ENCODE assay signal across 1 cellular context in the genomic region with DNA sequence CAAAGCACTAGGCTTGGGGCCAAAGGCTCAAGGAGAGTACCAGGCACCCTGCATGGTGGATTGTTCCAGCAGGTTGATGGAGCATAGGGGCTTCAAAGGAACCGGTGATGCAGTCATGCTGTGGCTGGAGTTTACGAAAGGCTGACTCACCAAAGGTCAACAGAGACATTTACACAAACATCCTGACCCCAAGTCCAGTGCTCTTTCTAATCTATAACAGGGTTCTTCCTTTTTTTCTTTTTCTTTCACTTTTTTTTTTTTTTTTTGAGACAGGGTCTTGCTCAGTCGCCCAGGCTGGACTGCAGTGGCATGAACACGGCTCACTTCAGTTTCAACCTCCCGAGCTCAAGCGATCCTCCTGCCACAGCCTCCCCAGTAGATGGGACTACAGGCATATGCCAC.
TF ChIP-seq lines count a peak whose summit lies in the region.

No MANE protein-coding gene starts in this region.

TF ChIP-seq in HepG2, 621 proteins besides CTCF, POLR2A, EP300 and RAD21 (continued from another document and continues in another):
- TF ChIP-seq, protein P1, sequence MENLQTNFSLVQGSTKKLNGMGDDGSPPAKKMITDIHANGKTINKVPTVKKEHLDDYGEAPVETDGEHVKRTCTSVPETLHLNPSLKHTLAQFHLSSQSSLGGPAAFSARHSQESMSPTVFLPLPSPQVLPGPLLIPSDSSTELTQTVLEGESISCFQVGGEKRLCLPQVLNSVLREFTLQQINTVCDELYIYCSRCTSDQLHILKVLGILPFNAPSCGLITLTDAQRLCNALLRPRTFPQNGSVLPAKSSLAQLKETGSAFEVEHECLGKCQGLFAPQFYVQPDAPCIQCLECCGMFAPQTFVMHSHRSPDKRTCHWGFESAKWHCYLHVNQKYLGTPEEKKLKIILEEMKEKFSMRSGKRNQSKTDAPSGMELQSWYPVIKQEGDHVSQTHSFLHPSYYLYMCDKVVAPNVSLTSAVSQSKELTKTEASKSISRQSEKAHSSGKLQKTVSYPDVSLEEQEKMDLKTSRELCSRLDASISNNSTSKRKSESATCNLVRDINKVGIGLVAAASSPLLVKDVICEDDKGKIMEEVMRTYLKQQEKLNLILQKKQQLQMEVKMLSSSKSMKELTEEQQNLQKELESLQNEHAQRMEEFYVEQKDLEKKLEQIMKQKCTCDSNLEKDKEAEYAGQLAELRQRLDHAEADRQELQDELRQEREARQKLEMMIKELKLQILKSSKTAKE (CRISPR knock-in tag; IDR thresholded peaks at IDR 0.05; ENCODE audit: borderline replicate concordance), result 0 out of 2 replicates have a peak, but pooled peaks have one; percentile 22
- TF ChIP-seq, protein P2, sequence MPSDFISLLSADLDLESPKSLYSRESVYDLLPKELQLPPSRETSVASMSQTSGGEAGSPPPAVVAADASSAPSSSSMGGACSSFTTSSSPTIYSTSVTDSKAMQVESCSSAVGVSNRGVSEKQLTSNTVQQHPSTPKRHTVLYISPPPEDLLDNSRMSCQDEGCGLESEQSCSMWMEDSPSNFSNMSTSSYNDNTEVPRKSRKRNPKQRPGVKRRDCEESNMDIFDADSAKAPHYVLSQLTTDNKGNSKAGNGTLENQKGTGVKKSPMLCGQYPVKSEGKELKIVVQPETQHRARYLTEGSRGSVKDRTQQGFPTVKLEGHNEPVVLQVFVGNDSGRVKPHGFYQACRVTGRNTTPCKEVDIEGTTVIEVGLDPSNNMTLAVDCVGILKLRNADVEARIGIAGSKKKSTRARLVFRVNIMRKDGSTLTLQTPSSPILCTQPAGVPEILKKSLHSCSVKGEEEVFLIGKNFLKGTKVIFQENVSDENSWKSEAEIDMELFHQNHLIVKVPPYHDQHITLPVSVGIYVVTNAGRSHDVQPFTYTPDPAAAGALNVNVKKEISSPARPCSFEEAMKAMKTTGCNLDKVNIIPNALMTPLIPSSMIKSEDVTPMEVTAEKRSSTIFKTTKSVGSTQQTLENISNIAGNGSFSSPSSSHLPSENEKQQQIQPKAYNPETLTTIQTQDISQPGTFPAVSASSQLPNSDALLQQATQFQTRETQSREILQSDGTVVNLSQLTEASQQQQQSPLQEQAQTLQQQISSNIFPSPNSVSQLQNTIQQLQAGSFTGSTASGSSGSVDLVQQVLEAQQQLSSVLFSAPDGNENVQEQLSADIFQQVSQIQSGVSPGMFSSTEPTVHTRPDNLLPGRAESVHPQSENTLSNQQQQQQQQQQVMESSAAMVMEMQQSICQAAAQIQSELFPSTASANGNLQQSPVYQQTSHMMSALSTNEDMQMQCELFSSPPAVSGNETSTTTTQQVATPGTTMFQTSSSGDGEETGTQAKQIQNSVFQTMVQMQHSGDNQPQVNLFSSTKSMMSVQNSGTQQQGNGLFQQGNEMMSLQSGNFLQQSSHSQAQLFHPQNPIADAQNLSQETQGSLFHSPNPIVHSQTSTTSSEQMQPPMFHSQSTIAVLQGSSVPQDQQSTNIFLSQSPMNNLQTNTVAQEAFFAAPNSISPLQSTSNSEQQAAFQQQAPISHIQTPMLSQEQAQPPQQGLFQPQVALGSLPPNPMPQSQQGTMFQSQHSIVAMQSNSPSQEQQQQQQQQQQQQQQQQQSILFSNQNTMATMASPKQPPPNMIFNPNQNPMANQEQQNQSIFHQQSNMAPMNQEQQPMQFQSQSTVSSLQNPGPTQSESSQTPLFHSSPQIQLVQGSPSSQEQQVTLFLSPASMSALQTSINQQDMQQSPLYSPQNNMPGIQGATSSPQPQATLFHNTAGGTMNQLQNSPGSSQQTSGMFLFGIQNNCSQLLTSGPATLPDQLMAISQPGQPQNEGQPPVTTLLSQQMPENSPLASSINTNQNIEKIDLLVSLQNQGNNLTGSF (CRISPR knock-in tag; IDR thresholded peaks at IDR 0.05), result no peak
- TF ChIP-seq, protein P3, sequence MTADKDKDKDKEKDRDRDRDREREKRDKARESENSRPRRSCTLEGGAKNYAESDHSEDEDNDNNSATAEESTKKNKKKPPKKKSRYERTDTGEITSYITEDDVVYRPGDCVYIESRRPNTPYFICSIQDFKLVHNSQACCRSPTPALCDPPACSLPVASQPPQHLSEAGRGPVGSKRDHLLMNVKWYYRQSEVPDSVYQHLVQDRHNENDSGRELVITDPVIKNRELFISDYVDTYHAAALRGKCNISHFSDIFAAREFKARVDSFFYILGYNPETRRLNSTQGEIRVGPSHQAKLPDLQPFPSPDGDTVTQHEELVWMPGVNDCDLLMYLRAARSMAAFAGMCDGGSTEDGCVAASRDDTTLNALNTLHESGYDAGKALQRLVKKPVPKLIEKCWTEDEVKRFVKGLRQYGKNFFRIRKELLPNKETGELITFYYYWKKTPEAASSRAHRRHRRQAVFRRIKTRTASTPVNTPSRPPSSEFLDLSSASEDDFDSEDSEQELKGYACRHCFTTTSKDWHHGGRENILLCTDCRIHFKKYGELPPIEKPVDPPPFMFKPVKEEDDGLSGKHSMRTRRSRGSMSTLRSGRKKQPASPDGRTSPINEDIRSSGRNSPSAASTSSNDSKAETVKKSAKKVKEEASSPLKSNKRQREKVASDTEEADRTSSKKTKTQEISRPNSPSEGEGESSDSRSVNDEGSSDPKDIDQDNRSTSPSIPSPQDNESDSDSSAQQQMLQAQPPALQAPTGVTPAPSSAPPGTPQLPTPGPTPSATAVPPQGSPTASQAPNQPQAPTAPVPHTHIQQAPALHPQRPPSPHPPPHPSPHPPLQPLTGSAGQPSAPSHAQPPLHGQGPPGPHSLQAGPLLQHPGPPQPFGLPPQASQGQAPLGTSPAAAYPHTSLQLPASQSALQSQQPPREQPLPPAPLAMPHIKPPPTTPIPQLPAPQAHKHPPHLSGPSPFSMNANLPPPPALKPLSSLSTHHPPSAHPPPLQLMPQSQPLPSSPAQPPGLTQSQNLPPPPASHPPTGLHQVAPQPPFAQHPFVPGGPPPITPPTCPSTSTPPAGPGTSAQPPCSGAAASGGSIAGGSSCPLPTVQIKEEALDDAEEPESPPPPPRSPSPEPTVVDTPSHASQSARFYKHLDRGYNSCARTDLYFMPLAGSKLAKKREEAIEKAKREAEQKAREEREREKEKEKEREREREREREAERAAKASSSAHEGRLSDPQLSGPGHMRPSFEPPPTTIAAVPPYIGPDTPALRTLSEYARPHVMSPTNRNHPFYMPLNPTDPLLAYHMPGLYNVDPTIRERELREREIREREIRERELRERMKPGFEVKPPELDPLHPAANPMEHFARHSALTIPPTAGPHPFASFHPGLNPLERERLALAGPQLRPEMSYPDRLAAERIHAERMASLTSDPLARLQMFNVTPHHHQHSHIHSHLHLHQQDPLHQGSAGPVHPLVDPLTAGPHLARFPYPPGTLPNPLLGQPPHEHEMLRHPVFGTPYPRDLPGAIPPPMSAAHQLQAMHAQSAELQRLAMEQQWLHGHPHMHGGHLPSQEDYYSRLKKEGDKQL (CRISPR knock-in tag; IDR thresholded peaks at IDR 0.05; ENCODE audit: low read depth), result peak; percentile 86
- TF ChIP-seq ZBTB1 (CRISPR knock-in tag; IDR thresholded peaks at IDR 0.05; ENCODE audit: borderline replicate concordance), result no peak
- no peak for TF ChIP-seq KLF15 (CRISPR knock-in tag; IDR thresholded peaks at IDR 0.05; ENCODE audit: borderline replicate concordance)
- TF ChIP-seq, protein P4, sequence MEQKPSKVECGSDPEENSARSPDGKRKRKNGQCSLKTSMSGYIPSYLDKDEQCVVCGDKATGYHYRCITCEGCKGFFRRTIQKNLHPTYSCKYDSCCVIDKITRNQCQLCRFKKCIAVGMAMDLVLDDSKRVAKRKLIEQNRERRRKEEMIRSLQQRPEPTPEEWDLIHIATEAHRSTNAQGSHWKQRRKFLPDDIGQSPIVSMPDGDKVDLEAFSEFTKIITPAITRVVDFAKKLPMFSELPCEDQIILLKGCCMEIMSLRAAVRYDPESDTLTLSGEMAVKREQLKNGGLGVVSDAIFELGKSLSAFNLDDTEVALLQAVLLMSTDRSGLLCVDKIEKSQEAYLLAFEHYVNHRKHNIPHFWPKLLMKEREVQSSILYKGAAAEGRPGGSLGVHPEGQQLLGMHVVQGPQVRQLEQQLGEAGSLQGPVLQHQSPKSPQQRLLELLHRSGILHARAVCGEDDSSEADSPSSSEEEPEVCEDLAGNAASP (CRISPR knock-in tag; IDR thresholded peaks at IDR 0.05; ENCODE audit: borderline replicate concordance), result peak; percentile 80; the same call in 1 of the 2 replicates
- no peak for TF ChIP-seq PAF1 (CRISPR knock-in tag; IDR thresholded peaks at IDR 0.05)
- TF ChIP-seq TCF7 (IDR thresholded peaks at IDR 0.05; ENCODE audit: low read depth), result peak; percentile 98
- TF ChIP-seq CHD2 (IDR thresholded peaks at IDR 0.05; ENCODE audit: low read depth, low read length), result no peak
- peak; percentile 46; the same call in 1 of the 2 replicates for TF ChIP-seq ONECUT2 (CRISPR knock-in tag; IDR thresholded peaks at IDR 0.05)
- no peak for TF ChIP-seq DR1 (CRISPR knock-in tag; IDR thresholded peaks at IDR 0.05)
- TF ChIP-seq, protein P5, sequence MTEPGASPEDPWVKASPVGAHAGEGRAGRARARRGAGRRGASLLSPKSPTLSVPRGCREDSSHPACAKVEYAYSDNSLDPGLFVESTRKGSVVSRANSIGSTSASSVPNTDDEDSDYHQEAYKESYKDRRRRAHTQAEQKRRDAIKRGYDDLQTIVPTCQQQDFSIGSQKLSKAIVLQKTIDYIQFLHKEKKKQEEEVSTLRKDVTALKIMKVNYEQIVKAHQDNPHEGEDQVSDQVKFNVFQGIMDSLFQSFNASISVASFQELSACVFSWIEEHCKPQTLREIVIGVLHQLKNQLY (CRISPR knock-in tag; IDR thresholded peaks at IDR 0.05), result peak; percentile 91
- no peak for TF ChIP-seq RBFOX2 (IDR thresholded peaks at IDR 0.05; ENCODE audit: low read depth, low read length)
- no peak for TF ChIP-seq THYN1 (CRISPR knock-in tag; IDR thresholded peaks at IDR 0.05; ENCODE audit: borderline replicate concordance, low read depth)
- TF ChIP-seq, protein P6, sequence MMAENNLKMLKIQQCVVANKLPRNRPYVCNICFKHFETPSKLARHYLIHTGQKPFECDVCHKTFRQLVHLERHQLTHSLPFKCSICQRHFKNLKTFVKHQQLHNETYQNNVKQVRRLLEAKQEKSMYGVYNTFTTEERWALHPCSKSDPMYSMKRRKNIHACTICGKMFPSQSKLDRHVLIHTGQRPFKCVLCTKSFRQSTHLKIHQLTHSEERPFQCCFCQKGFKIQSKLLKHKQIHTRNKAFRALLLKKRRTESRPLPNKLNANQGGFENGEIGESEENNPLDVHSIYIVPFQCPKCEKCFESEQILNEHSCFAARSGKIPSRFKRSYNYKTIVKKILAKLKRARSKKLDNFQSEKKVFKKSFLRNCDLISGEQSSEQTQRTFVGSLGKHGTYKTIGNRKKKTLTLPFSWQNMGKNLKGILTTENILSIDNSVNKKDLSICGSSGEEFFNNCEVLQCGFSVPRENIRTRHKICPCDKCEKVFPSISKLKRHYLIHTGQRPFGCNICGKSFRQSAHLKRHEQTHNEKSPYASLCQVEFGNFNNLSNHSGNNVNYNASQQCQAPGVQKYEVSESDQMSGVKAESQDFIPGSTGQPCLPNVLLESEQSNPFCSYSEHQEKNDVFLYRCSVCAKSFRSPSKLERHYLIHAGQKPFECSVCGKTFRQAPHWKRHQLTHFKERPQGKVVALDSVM (CRISPR knock-in tag; IDR thresholded peaks at IDR 0.05), result peak; percentile 99
- peak; percentile 86; the same call in 1 of the 2 replicates for TF ChIP-seq CBX5 (CRISPR knock-in tag; IDR thresholded peaks at IDR 0.05; ENCODE audit: borderline replicate concordance)
- TF ChIP-seq, protein P7, sequence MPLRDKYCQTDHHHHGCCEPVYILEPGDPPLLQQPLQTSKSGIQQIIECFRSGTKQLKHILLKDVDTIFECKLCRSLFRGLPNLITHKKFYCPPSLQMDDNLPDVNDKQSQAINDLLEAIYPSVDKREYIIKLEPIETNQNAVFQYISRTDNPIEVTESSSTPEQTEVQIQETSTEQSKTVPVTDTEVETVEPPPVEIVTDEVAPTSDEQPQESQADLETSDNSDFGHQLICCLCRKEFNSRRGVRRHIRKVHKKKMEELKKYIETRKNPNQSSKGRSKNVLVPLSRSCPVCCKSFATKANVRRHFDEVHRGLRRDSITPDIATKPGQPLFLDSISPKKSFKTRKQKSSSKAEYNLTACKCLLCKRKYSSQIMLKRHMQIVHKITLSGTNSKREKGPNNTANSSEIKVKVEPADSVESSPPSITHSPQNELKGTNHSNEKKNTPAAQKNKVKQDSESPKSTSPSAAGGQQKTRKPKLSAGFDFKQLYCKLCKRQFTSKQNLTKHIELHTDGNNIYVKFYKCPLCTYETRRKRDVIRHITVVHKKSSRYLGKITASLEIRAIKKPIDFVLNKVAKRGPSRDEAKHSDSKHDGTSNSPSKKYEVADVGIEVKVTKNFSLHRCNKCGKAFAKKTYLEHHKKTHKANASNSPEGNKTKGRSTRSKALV (CRISPR knock-in tag; IDR thresholded peaks at IDR 0.05), result no peak
- TF ChIP-seq YY1 (IDR thresholded peaks at IDR 0.05; ENCODE audit: insufficient read depth, insufficient replicate concordance, low read depth, low read length), result no peak
- no peak for TF ChIP-seq SRF (IDR thresholded peaks at IDR 0.05; ENCODE audit: low read depth, low read length)
- TF ChIP-seq PITX1 (CRISPR knock-in tag; IDR thresholded peaks at IDR 0.05), result peak; percentile 88
- TF ChIP-seq, protein P8, sequence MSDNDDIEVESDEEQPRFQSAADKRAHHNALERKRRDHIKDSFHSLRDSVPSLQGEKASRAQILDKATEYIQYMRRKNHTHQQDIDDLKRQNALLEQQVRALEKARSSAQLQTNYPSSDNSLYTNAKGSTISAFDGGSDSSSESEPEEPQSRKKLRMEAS (IDR thresholded peaks at IDR 0.05), result peak; percentile 60
- TF ChIP-seq, protein P9, sequence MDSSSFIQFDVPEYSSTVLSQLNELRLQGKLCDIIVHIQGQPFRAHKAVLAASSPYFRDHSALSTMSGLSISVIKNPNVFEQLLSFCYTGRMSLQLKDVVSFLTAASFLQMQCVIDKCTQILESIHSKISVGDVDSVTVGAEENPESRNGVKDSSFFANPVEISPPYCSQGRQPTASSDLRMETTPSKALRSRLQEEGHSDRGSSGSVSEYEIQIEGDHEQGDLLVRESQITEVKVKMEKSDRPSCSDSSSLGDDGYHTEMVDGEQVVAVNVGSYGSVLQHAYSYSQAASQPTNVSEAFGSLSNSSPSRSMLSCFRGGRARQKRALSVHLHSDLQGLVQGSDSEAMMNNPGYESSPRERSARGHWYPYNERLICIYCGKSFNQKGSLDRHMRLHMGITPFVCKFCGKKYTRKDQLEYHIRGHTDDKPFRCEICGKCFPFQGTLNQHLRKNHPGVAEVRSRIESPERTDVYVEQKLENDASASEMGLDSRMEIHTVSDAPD (CRISPR knock-in tag; IDR thresholded peaks at IDR 0.05), result 0 out of 2 replicates have a peak, but pooled peaks have one; percentile 58
- TF ChIP-seq NCOA5 (CRISPR knock-in tag; IDR thresholded peaks at IDR 0.05), result no peak
- TF ChIP-seq, protein P10, sequence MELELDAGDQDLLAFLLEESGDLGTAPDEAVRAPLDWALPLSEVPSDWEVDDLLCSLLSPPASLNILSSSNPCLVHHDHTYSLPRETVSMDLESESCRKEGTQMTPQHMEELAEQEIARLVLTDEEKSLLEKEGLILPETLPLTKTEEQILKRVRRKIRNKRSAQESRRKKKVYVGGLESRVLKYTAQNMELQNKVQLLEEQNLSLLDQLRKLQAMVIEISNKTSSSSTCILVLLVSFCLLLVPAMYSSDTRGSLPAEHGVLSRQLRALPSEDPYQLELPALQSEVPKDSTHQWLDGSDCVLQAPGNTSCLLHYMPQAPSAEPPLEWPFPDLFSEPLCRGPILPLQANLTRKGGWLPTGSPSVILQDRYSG (CRISPR knock-in tag; IDR thresholded peaks at IDR 0.05), result no peak
- TF ChIP-seq ZNF383 (CRISPR knock-in tag; IDR thresholded peaks at IDR 0.05; ENCODE audit: borderline replicate concordance), result no peak
- peak; percentile 91 for TF ChIP-seq MED1 (CRISPR knock-in tag; IDR thresholded peaks at IDR 0.05)
- TF ChIP-seq MZF1 (CRISPR knock-in tag; IDR thresholded peaks at IDR 0.05; ENCODE audit: borderline replicate concordance), result no peak
